19 cellular contexts compared by ENCODE assay signal in the genomic region with DNA sequence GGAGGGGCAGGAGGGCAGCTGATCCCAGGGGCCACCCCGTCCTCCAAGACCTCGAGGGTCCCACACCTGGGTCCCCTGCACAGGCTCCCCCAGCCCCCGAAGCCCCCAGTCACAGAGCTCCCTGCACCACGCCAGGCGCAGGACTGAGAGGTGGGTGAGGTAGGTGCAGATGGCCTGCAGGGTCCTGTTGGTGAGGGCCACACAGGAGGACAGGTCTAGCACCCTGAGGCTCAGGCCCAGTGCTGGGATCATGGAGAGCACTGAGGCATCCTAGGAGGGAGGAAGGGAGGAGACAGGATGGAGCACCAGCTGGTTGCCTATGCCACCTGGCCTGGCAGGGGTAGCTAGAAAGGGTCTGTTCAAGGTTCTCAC. TPM values are rescaled to one million over a fixed set of nuclear protein-coding genes. Genes with fewer than 3 reads are reported as not detected.
DNase-seq lines count a peak whose midpoint lies in the region; ATAC-seq, FAIRE-seq and TF ChIP-seq lines count a peak whose summit lies in the region.
"Had no signal": no experiment of that assay in that cellular context is flagged by ENCODE, and none has a peak within 500 bp of the region (broad histone marks: within the 10 kb centered on the region; RNA-seq: fewer than 3 reads in every experiment).

No MANE protein-coding gene starts in this region.

- DNase-seq in HepG2 (ENCODE audit: low spot score) (no peak), right lobe of liver (no peak)
- no peak for DNase-seq in stimulated activated naive B cell treated with anti-CD40 and anti-IgM and Interleukin-4, amounts not matched to agents 10 μg/mL and 1 μg/mL and 100 μg/mL, for 72 hours
- DNase-seq in stimulated activated CD4-positive, alpha-beta T cell treated with anti-CD3 and anti-CD28 coated beads, Interleukin-2, amount 100 ng/mL, for 48 hours: no peak
- DNase-seq: ACHN; activated CD4-positive, alpha-beta T cell treated with anti-CD3 and anti-CD28 coated beads, Interleukin-2, amount 10 ng/mL, durations not matched to agents 7 days and 5 days; activated gamma-delta T cell treated with Interleukin-2 at 50 U/mL for 16 hours; amniotic stem cell; C1 segment of cervical spinal cord; heart left ventricle; NCI-H1694; NCI-H82; stimulated activated CD8-positive, alpha-beta memory T cell treated with anti-CD3 and anti-CD28 coated beads, Interleukin-4, amount 100 ng/mL, for 48 hours had no signal

- peak overlapping the region; percentile 31 for H3K27ac Mint-ChIP-seq in stimulated activated naive B cell treated with anti-CD40 and anti-IgM and Interleukin-4, amounts not matched to agents 10 μg/mL and 1 μg/mL and 100 μg/mL, for 72 hours
- H3K27ac Mint-ChIP-seq: activated CD4-positive, alpha-beta T cell treated with anti-CD3 and anti-CD28 coated beads, Interleukin-2, amount 10 ng/mL, durations not matched to agents 7 days and 5 days; dendritic cell treated with granulocyte-macrophage colony-stimulating factor and Interleukin-4, amounts not matched to agents 40 ng/mL and 50 ng/mL, for 4 days had no signal

- no peak overlapping the region for H3K9ac ChIP-seq in HepG2 (ENCODE audit: insufficient read depth, low read depth, low read length)
- H3K9ac ChIP-seq: neural progenitor cell had no signal

- H3K4me2 ChIP-seq in HepG2 (ENCODE audit: low read depth, low read length): no peak overlapping the region
- H3K4me2 ChIP-seq: neural progenitor cell had no signal

- no peaks in the 10 kb centered on the region for H4K20me1 ChIP-seq in HepG2 (ENCODE audit: insufficient read depth, low read length)

- no peaks in the 10 kb centered on the region for H3K9me3 ChIP-seq in HepG2 (ENCODE audit: low read length)
- H3K9me3 ChIP-seq in right lobe of liver: no peaks in the 10 kb centered on the region
- H3K9me3 ChIP-seq: heart left ventricle, SJSA1 had no signal

- H3K9me3 Mint-ChIP-seq in stimulated activated naive B cell treated with anti-CD40 and anti-IgM and Interleukin-4, amounts not matched to agents 10 μg/mL and 1 μg/mL and 100 μg/mL, for 72 hours: no peaks in the 10 kb centered on the region
- H3K9me3 Mint-ChIP-seq: activated CD4-positive, alpha-beta T cell treated with anti-CD3 and anti-CD28 coated beads, Interleukin-2, amount 10 ng/mL, durations not matched to agents 7 days and 5 days; dendritic cell treated with granulocyte-macrophage colony-stimulating factor and Interleukin-4, amounts not matched to agents 40 ng/mL and 50 ng/mL, for 4 days; neural progenitor cell; T-helper 1 cell treated with Interleukin-12 subunit alpha and Interleukin-12 subunit beta and Interleukin-4 antibody, amounts not matched to agents 30 μg/mL and 1 μg/mL, for 36 hours had no signal

- no peak for TF ChIP-seq RAD21 in HepG2 (CRISPR knock-in tag; IDR thresholded peaks at IDR 0.05)

- no peak overlapping the region for H3K4me3 Mint-ChIP-seq in stimulated activated naive B cell treated with anti-CD40 and anti-IgM and Interleukin-4, amounts not matched to agents 10 μg/mL and 1 μg/mL and 100 μg/mL, for 72 hours
- H3K4me3 Mint-ChIP-seq: activated CD4-positive, alpha-beta T cell treated with anti-CD3 and anti-CD28 coated beads, Interleukin-2, amount 10 ng/mL, durations not matched to agents 7 days and 5 days; dendritic cell treated with granulocyte-macrophage colony-stimulating factor and Interleukin-4, amounts not matched to agents 40 ng/mL and 50 ng/mL, for 4 days; T-helper 1 cell treated with Interleukin-12 subunit alpha and Interleukin-12 subunit beta and Interleukin-4 antibody, amounts not matched to agents 30 μg/mL and 1 μg/mL, for 36 hours had no signal

- H3K27me3 ChIP-seq in HepG2 (ENCODE audit: control insufficient read depth in 1 of 2, insufficient read depth in 2 of 2, low read length in 2 of 2): no peaks in the 10 kb centered on the region
- H3K27me3 ChIP-seq in right lobe of liver: no peaks in the 10 kb centered on the region
- H3K27me3 ChIP-seq: heart left ventricle, neural progenitor cell, SJSA1 had no signal

- H3K4me1 Mint-ChIP-seq in stimulated activated naive B cell treated with anti-CD40 and anti-IgM and Interleukin-4, amounts not matched to agents 10 μg/mL and 1 μg/mL and 100 μg/mL, for 72 hours: peaks cover 0 to 3% of the 10 kb centered on the region in 2 donors
- H3K4me1 Mint-ChIP-seq: activated CD4-positive, alpha-beta T cell treated with anti-CD3 and anti-CD28 coated beads, Interleukin-2, amount 10 ng/mL, durations not matched to agents 7 days and 5 days had no signal

- H3K4me1 ChIP-seq in HepG2 (ENCODE audit: insufficient read depth, low read length) (peaks cover 62% of the 10 kb centered on the region), right lobe of liver (peaks cover 0 to 17% (median under 1%) of the 10 kb centered on the region in 4 donors)

- TF ChIP-seq CTCF in HepG2 (CRISPR knock-in tag; IDR thresholded peaks at IDR 0.05) (no peak), right lobe of liver (IDR thresholded peaks at IDR 0.05) (no peak)

- no peak for TF ChIP-seq POLR2A in HepG2 (IDR thresholded peaks at IDR 0.05; ENCODE audit: insufficient read depth in 1 of 2, low read depth in 2 of 2, low read length in 2 of 2)
- TF ChIP-seq POLR2A in right lobe of liver (IDR thresholded peaks at IDR 0.05): no peak

- H3K27ac ChIP-seq in HepG2 (ENCODE audit: extremely low read length, insufficient read depth, low read length): no peak overlapping the region
- no peak overlapping the region for H3K27ac ChIP-seq in right lobe of liver
- H3K27ac ChIP-seq: heart left ventricle, neural progenitor cell, SJSA1 had no signal

- TF ChIP-seq EP300 in HepG2 (IDR thresholded peaks at IDR 0.05; ENCODE audit: low read depth in 2 of 2, low read length in 2 of 2): no peak
- no peak for TF ChIP-seq EP300 in HepG2 (CRISPR knock-in tag; IDR thresholded peaks at IDR 0.05; ENCODE audit: borderline replicate concordance)

- no peak for FAIRE-seq in HepG2 (lab: Jason Lieb, UNC)
- FAIRE-seq: D721Med, GM19239 had no signal

- WGBS in HepG2 (ENCODE audit: low lambda C conversion rate): 93% methylated on average over 5 of the region's 5 CpGs
- WGBS in right lobe of liver (ENCODE audit: insufficient coverage, low coverage, low lambda C conversion rate, missing lambda C conversion rate): no CpG with 5 or more reads among the region's 5 CpGs

- H3K36me3 ChIP-seq in HepG2 (replicated peaks in 1 of 2; ENCODE audit: control insufficient read depth in 1 of 2, insufficient read depth in 2 of 2, low read length in 2 of 2): peaks cover 3 to 4% of the 10 kb centered on the region in 2 experiments; a peak in 3 of 5 replicates
- no peaks in the 10 kb centered on the region for H3K36me3 ChIP-seq in right lobe of liver
- H3K36me3 ChIP-seq: neural progenitor cell had no signal

- H2AFZ ChIP-seq in HepG2 (ENCODE audit: low read length): no peak overlapping the region
- H2AFZ ChIP-seq: neural progenitor cell had no signal

- ATAC-seq in HepG2 (no peak), right lobe of liver (no peak)
- ATAC-seq in stimulated activated naive B cell treated with anti-CD40 and anti-IgM and Interleukin-4, amounts not matched to agents 10 μg/mL and 1 μg/mL and 100 μg/mL, for 72 hours (replicated peaks): peak in 1 of 2 donors; percentile 9
- ATAC-seq: heart left ventricle had no signal

- BruUV-seq in HepG2 (replicated peaks; lab: Mats Ljungman, UMichigan): no TSS peak

- CTCF ChIA-PET in HepG2 (lab: Yijun Ruan, JAX; ENCODE audit: low intra/inter-chr PET ratio, low total read pairs): no interaction called here

- POLR2A ChIA-PET in HepG2 (lab: Yijun Ruan, JAX): interaction anchor here (0.8 to 3.0 kb wide), 5 partner anchors 10 to 37 kb away, joined by 3 to 17 read pairs (median 7); a partner anchor contains a TSS

- no peaks in the 10 kb centered on the region for H3K79me2 ChIP-seq in HepG2 (ENCODE audit: insufficient read depth, low read length)

- in situ Hi-C loops in HepG2 (cut with HindIII; ENCODE audit: extremely low pct_ligation_motif_present, low pct_unique_long_range_greater_than_20kb): no loop called here

- intact Hi-C loops in HepG2 (cut with micrococcal nuclease; ENCODE audit: unreplicated experiment) (no loop called here), right lobe of liver (cut with DNase I) (no loop called here)

- no peaks in the 10 kb centered on the region for H3K27me3 Mint-ChIP-seq in stimulated activated naive B cell treated with anti-CD40 and anti-IgM and Interleukin-4, amounts not matched to agents 10 μg/mL and 1 μg/mL and 100 μg/mL, for 72 hours
- H3K27me3 Mint-ChIP-seq: activated CD4-positive, alpha-beta T cell treated with anti-CD3 and anti-CD28 coated beads, Interleukin-2, amount 10 ng/mL, durations not matched to agents 7 days and 5 days; dendritic cell treated with granulocyte-macrophage colony-stimulating factor and Interleukin-4, amounts not matched to agents 40 ng/mL and 50 ng/mL, for 4 days had no signal

- H3K36me3 Mint-ChIP-seq in stimulated activated naive B cell treated with anti-CD40 and anti-IgM and Interleukin-4, amounts not matched to agents 10 μg/mL and 1 μg/mL and 100 μg/mL, for 72 hours: peaks cover 3 to 34% of the 10 kb centered on the region in 2 donors

- H3K4me3 ChIP-seq in HepG2 (replicated peaks in 1 of 3; ENCODE audit: insufficient read depth in 1 of 3, low read depth in 2 of 3, low read length in 3 of 3) (no peak overlapping the region), right lobe of liver (no peak overlapping the region)
- H3K4me3 ChIP-seq: heart left ventricle, neural progenitor cell, SJSA1 had no signal

RNA-seq across cellular contexts. Expression of a gene that starts 9.6 kb away (rescaled TPM):
- 0.58 and 2.6 TPM in 2 replicates for total RNA-seq in HepG2 (2016; rRNA removed; fragmentation: Illumina TruSeq; extraction: Trizol)
- 0.61 and 0.97 TPM in 2 replicates for total RNA-seq in HepG2 (2016; cell fraction: cytosol; rRNA removed; fragmentation: Illumina TruSeq; extraction: Trizol; ENCODE audit: low read depth)
- total RNA-seq in HepG2 (2016; cell fraction: insoluble cytoplasmic fraction; rRNA removed; fragmentation: Illumina TruSeq; extraction: Trizol): 0.46 and 2.4 TPM in 2 replicates
- total RNA-seq in HepG2 (2016; cell fraction: membrane; rRNA removed; fragmentation: Illumina TruSeq; extraction: Trizol): 1.1 and 1.3 TPM in 2 replicates
- 5.3 and 6.4 TPM in 2 replicates for total RNA-seq in HepG2 (2016; cell fraction: nucleus; rRNA removed; fragmentation: Illumina TruSeq; extraction: Trizol)
- polyA plus RNA-seq in HepG2 (2011; rRNA removed): 4.0 and 5.7 TPM in 2 replicates
- polyA plus RNA-seq in HepG2 (2011; cell fraction: cytosol; rRNA removed): 1.1 and 2.2 TPM in 2 replicates
- 45.0 and 50.5 TPM in 2 replicates for polyA plus RNA-seq in HepG2 (2011; cell fraction: nucleus; rRNA removed)
- polyA plus RNA-seq in HepG2 (2012): 2.3 and 4.2 TPM in 2 replicates
- 1.5 TPM in 2 replicates for polyA plus RNA-seq in HepG2 (2016; cell fraction: cytosol; fragmentation: Illumina TruSeq; extraction: Trizol; ENCODE audit: low read depth)
- 0.64 and 0.70 TPM in 2 replicates for polyA plus RNA-seq in HepG2 (2016; cell fraction: insoluble cytoplasmic fraction; fragmentation: Illumina TruSeq; extraction: Trizol; ENCODE audit: low read depth)
- polyA plus RNA-seq in HepG2 (2016; cell fraction: membrane; fragmentation: Illumina TruSeq; extraction: Trizol; ENCODE audit: low read depth): 1.5 and 1.8 TPM in 2 replicates
- 15.0 and 18.4 TPM in 2 replicates for polyA plus RNA-seq in HepG2 (2016; cell fraction: nucleus; fragmentation: Illumina TruSeq; extraction: Trizol; ENCODE audit: insufficient read depth, low read depth)
- 2.2 and 4.9 TPM in 2 replicates for polyA minus RNA-seq in HepG2 (2011; rRNA and poly(A)+ RNA removed; ENCODE audit: low replicate concordance)
- 0.62 TPM in 1 of 2 replicates, not detected in the other for polyA minus RNA-seq in HepG2 (2011; cell fraction: cytosol; rRNA and poly(A)+ RNA removed)
- 3.5 and 6.0 TPM in 2 replicates for polyA minus RNA-seq in HepG2 (2011; cell fraction: nucleus; rRNA and poly(A)+ RNA removed)
- total RNA-seq in right lobe of liver: 1 to 10 TPM; 1.8 to 8.0 (median 4.6) TPM

RNA-seq across cellular contexts. Expression of a gene that starts 16.6 kb away (rescaled TPM):
- total RNA-seq in HepG2 (2016; rRNA removed; fragmentation: Illumina TruSeq; extraction: Trizol): 73.7 and 84.8 TPM in 2 replicates
- 111 and 122 TPM in 2 replicates for total RNA-seq in HepG2 (2016; cell fraction: cytosol; rRNA removed; fragmentation: Illumina TruSeq; extraction: Trizol; ENCODE audit: low read depth)
- total RNA-seq in HepG2 (2016; cell fraction: insoluble cytoplasmic fraction; rRNA removed; fragmentation: Illumina TruSeq; extraction: Trizol): 66.9 and 81.3 TPM in 2 replicates
- total RNA-seq in HepG2 (2016; cell fraction: membrane; rRNA removed; fragmentation: Illumina TruSeq; extraction: Trizol): 156 and 162 TPM in 2 replicates
- total RNA-seq in HepG2 (2016; cell fraction: nucleus; rRNA removed; fragmentation: Illumina TruSeq; extraction: Trizol): 71.5 and 85.9 TPM in 2 replicates
- polyA plus RNA-seq in HepG2 (2011; rRNA removed): 91.2 and 106 TPM in 2 replicates
- 63.8 and 83.4 TPM in 2 replicates for polyA plus RNA-seq in HepG2 (2011; cell fraction: cytosol; rRNA removed)
- polyA plus RNA-seq in HepG2 (2011; cell fraction: nucleus; rRNA removed): 329 and 348 TPM in 2 replicates
- 45.8 and 56.9 TPM in 2 replicates for polyA plus RNA-seq in HepG2 (2012)
- polyA plus RNA-seq in HepG2 (2016; cell fraction: cytosol; fragmentation: Illumina TruSeq; extraction: Trizol; ENCODE audit: low read depth): 109 and 110 TPM in 2 replicates
- 72.0 and 83.6 TPM in 2 replicates for polyA plus RNA-seq in HepG2 (2016; cell fraction: insoluble cytoplasmic fraction; fragmentation: Illumina TruSeq; extraction: Trizol; ENCODE audit: low read depth)
- polyA plus RNA-seq in HepG2 (2016; cell fraction: membrane; fragmentation: Illumina TruSeq; extraction: Trizol; ENCODE audit: low read depth): 149 and 153 TPM in 2 replicates
- polyA plus RNA-seq in HepG2 (2016; cell fraction: nucleus; fragmentation: Illumina TruSeq; extraction: Trizol; ENCODE audit: insufficient read depth, low read depth): 186 TPM in 2 replicates
- 122 and 150 TPM in 2 replicates for polyA minus RNA-seq in HepG2 (2011; rRNA and poly(A)+ RNA removed; ENCODE audit: low replicate concordance)
- polyA minus RNA-seq in HepG2 (2011; cell fraction: cytosol; rRNA and poly(A)+ RNA removed): 32.3 and 33.8 TPM in 2 replicates
- polyA minus RNA-seq in HepG2 (2011; cell fraction: nucleus; rRNA and poly(A)+ RNA removed): 77.0 and 99.3 TPM in 2 replicates
- total RNA-seq in right lobe of liver: 10 to 100 TPM; 14.4 to 36.4 (median 22.4) TPM

RNA-seq across cellular contexts. Expression of a gene that starts 18.4 kb away (rescaled TPM):
- total RNA-seq in HepG2 (2016; rRNA removed; fragmentation: Illumina TruSeq; extraction: Trizol) (50.6 and 72.9 TPM in 2 replicates), right lobe of liver (10 to 100 TPM; 32.6 to 58.7 (median 40.5) TPM)
- 46.7 and 49.0 TPM in 2 replicates for total RNA-seq in HepG2 (2016; cell fraction: cytosol; rRNA removed; fragmentation: Illumina TruSeq; extraction: Trizol; ENCODE audit: low read depth)
- 52.7 and 71.2 TPM in 2 replicates for total RNA-seq in HepG2 (2016; cell fraction: insoluble cytoplasmic fraction; rRNA removed; fragmentation: Illumina TruSeq; extraction: Trizol)
- 48.8 and 62.4 TPM in 2 replicates for total RNA-seq in HepG2 (2016; cell fraction: membrane; rRNA removed; fragmentation: Illumina TruSeq; extraction: Trizol)
- 57.5 and 64.0 TPM in 2 replicates for total RNA-seq in HepG2 (2016; cell fraction: nucleus; rRNA removed; fragmentation: Illumina TruSeq; extraction: Trizol)
- polyA plus RNA-seq in HepG2 (2011; rRNA removed): 58.8 and 66.9 TPM in 2 replicates
- 86.4 and 95.7 TPM in 2 replicates for polyA plus RNA-seq in HepG2 (2011; cell fraction: cytosol; rRNA removed)
- polyA plus RNA-seq in HepG2 (2011; cell fraction: nucleus; rRNA removed): 60.0 and 64.8 TPM in 2 replicates
- polyA plus RNA-seq in HepG2 (2012): 38.6 and 40.1 TPM in 2 replicates
- 47.9 and 51.3 TPM in 2 replicates for polyA plus RNA-seq in HepG2 (2016; cell fraction: cytosol; fragmentation: Illumina TruSeq; extraction: Trizol; ENCODE audit: low read depth)
- 53.9 and 64.3 TPM in 2 replicates for polyA plus RNA-seq in HepG2 (2016; cell fraction: insoluble cytoplasmic fraction; fragmentation: Illumina TruSeq; extraction: Trizol; ENCODE audit: low read depth)
- 49.5 and 59.3 TPM in 2 replicates for polyA plus RNA-seq in HepG2 (2016; cell fraction: membrane; fragmentation: Illumina TruSeq; extraction: Trizol; ENCODE audit: low read depth)
- polyA plus RNA-seq in HepG2 (2016; cell fraction: nucleus; fragmentation: Illumina TruSeq; extraction: Trizol; ENCODE audit: insufficient read depth, low read depth): 92.5 and 95.8 TPM in 2 replicates
- polyA minus RNA-seq in HepG2 (2011; rRNA and poly(A)+ RNA removed; ENCODE audit: low replicate concordance): 76.4 and 93.1 TPM in 2 replicates
- polyA minus RNA-seq in HepG2 (2011; cell fraction: cytosol; rRNA and poly(A)+ RNA removed): 16.8 and 20.6 TPM in 2 replicates
- polyA minus RNA-seq in HepG2 (2011; cell fraction: nucleus; rRNA and poly(A)+ RNA removed): 58.8 and 60.5 TPM in 2 replicates

RNA-seq across cellular contexts. Expression of a gene that starts 18.6 kb away (rescaled TPM):
- not detected in 2 replicates for total RNA-seq in HepG2 (2016; rRNA removed; fragmentation: Illumina TruSeq; extraction: Trizol)
- not detected in 2 replicates for total RNA-seq in HepG2 (2016; cell fraction: cytosol; rRNA removed; fragmentation: Illumina TruSeq; extraction: Trizol; ENCODE audit: low read depth)
- not detected in 2 replicates for total RNA-seq in HepG2 (2016; cell fraction: insoluble cytoplasmic fraction; rRNA removed; fragmentation: Illumina TruSeq; extraction: Trizol)
- total RNA-seq in HepG2 (2016; cell fraction: membrane; rRNA removed; fragmentation: Illumina TruSeq; extraction: Trizol): not detected in 2 replicates
- not detected in 2 replicates for total RNA-seq in HepG2 (2016; cell fraction: nucleus; rRNA removed; fragmentation: Illumina TruSeq; extraction: Trizol)
- polyA plus RNA-seq in HepG2 (2011; rRNA removed): 0.10 and 0.12 TPM in 2 replicates
- 0.15 and 0.21 TPM in 2 replicates for polyA plus RNA-seq in HepG2 (2011; cell fraction: cytosol; rRNA removed)
- polyA plus RNA-seq in HepG2 (2011; cell fraction: nucleus; rRNA removed): 1.1 and 1.6 TPM in 2 replicates
- 0.17 and 0.48 TPM in 2 replicates for polyA plus RNA-seq in HepG2 (2012)
- polyA plus RNA-seq in HepG2 (2016; cell fraction: cytosol; fragmentation: Illumina TruSeq; extraction: Trizol; ENCODE audit: low read depth): not detected in 2 replicates
- polyA plus RNA-seq in HepG2 (2016; cell fraction: insoluble cytoplasmic fraction; fragmentation: Illumina TruSeq; extraction: Trizol; ENCODE audit: low read depth): not detected in 2 replicates
- polyA plus RNA-seq in HepG2 (2016; cell fraction: membrane; fragmentation: Illumina TruSeq; extraction: Trizol; ENCODE audit: low read depth): not detected in 2 replicates
- polyA plus RNA-seq in HepG2 (2016; cell fraction: nucleus; fragmentation: Illumina TruSeq; extraction: Trizol; ENCODE audit: insufficient read depth, low read depth): not detected in 2 replicates
- 0.14 TPM in 1 of 2 replicates, not detected in the other for polyA minus RNA-seq in HepG2 (2011; rRNA and poly(A)+ RNA removed; ENCODE audit: low replicate concordance)
- not detected in 2 replicates for polyA minus RNA-seq in HepG2 (2011; cell fraction: cytosol; rRNA and poly(A)+ RNA removed)
- polyA minus RNA-seq in HepG2 (2011; cell fraction: nucleus; rRNA and poly(A)+ RNA removed): 0.52 TPM in 1 of 2 replicates, not detected in the other
- 1 to 10 TPM; 1.8 to 4.3 (median 2.5) TPM for total RNA-seq in right lobe of liver
- total RNA-seq: activated CD4-positive, alpha-beta T cell treated with anti-CD3 and anti-CD28 coated beads, Interleukin-2, amount 10 ng/mL, durations not matched to agents 7 days and 5 days; SJSA1 had no signal

RNA-seq across cellular contexts. Expression of a gene that starts 24.7 kb away (rescaled TPM):
- total RNA-seq in HepG2 (2016; rRNA removed; fragmentation: Illumina TruSeq; extraction: Trizol): 4.4 and 11.2 TPM in 2 replicates
- 1.6 and 1.8 TPM in 2 replicates for total RNA-seq in HepG2 (2016; cell fraction: cytosol; rRNA removed; fragmentation: Illumina TruSeq; extraction: Trizol; ENCODE audit: low read depth)
- total RNA-seq in HepG2 (2016; cell fraction: insoluble cytoplasmic fraction; rRNA removed; fragmentation: Illumina TruSeq; extraction: Trizol): 2.7 and 10.6 TPM in 2 replicates
- 2.7 and 2.9 TPM in 2 replicates for total RNA-seq in HepG2 (2016; cell fraction: membrane; rRNA removed; fragmentation: Illumina TruSeq; extraction: Trizol)
- total RNA-seq in HepG2 (2016; cell fraction: nucleus; rRNA removed; fragmentation: Illumina TruSeq; extraction: Trizol): 17.2 and 18.4 TPM in 2 replicates
- 24.5 and 27.2 TPM in 2 replicates for polyA plus RNA-seq in HepG2 (2011; rRNA removed)
- polyA plus RNA-seq in HepG2 (2011; cell fraction: cytosol; rRNA removed): 8.7 and 14.3 TPM in 2 replicates
- 237 and 259 TPM in 2 replicates for polyA plus RNA-seq in HepG2 (2011; cell fraction: nucleus; rRNA removed)
- 13.7 and 14.6 TPM in 2 replicates for polyA plus RNA-seq in HepG2 (2012)
- polyA plus RNA-seq in HepG2 (2016; cell fraction: cytosol; fragmentation: Illumina TruSeq; extraction: Trizol; ENCODE audit: low read depth): 0.87 TPM in 2 replicates
- polyA plus RNA-seq in HepG2 (2016; cell fraction: insoluble cytoplasmic fraction; fragmentation: Illumina TruSeq; extraction: Trizol; ENCODE audit: low read depth): 2.4 and 4.1 TPM in 2 replicates
- 2.0 and 2.4 TPM in 2 replicates for polyA plus RNA-seq in HepG2 (2016; cell fraction: membrane; fragmentation: Illumina TruSeq; extraction: Trizol; ENCODE audit: low read depth)
- polyA plus RNA-seq in HepG2 (2016; cell fraction: nucleus; fragmentation: Illumina TruSeq; extraction: Trizol; ENCODE audit: insufficient read depth, low read depth): 49.4 and 51.7 TPM in 2 replicates
- 9.7 and 21.1 TPM in 2 replicates for polyA minus RNA-seq in HepG2 (2011; rRNA and poly(A)+ RNA removed; ENCODE audit: low replicate concordance)
- 3.8 and 4.3 TPM in 2 replicates for polyA minus RNA-seq in HepG2 (2011; cell fraction: cytosol; rRNA and poly(A)+ RNA removed)
- 45.8 and 47.5 TPM in 2 replicates for polyA minus RNA-seq in HepG2 (2011; cell fraction: nucleus; rRNA and poly(A)+ RNA removed)
- 10 to 100 TPM in 2 of 6 experiments, 1 to 10 TPM in 4; 3.5 to 13.8 (median 9.3) TPM for total RNA-seq in right lobe of liver
